ENCODE assay signal across 14 cellular contexts in the genomic region with DNA sequence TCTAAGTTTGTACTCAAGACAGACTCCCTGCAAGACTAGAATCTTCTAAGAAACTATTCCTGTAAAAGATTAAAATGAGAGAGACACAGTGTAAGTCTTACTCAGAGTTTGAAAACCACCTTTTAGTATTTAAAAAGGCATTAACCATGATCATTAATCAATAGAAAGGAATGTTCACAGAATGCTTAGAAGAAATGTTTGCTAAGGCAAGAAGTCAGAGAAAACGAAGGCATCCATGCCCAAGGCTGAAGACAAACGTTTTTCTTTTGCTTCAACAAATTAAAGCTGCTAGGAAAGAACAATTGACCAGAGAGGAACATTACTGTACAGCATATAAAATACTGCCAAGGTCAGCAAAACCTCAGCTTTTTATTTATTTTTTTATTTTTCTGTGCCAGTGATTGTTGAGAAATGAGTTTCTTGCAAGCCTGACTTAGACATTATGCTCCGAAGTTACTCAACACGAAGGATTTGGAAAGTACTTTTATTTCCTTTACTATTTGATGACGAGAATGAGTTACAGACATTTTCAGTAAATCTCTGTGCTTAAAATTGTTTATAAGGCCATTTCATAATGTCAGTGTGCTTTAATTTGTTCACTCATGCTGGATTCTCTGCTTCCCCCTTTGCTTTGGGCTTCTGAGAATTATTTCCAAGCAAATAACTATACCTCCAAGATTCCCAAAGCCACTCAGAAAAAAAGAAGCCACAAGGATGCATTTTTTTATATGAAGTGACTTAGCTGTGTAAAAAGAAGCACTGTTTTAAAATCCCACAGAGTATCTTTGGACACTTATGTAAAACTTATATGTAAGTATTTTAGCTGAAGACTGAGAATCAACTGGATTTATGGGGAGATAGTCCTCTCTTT. TPM values are rescaled to one million over a fixed set of nuclear protein-coding genes. Genes with fewer than 3 reads are reported as not detected.
A peak's percentile ranks its signal among the peaks of the same experiment; 100 is the strongest.
DNase-seq lines count a peak whose midpoint lies in the region; ATAC-seq, FAIRE-seq and TF ChIP-seq lines count a peak whose summit lies in the region.
"Had no signal": no experiment of that assay in that cellular context is flagged by ENCODE, and none has a peak within 500 bp of the region (broad histone marks: within the 10 kb centered on the region; RNA-seq: fewer than 3 reads in every experiment).

No MANE protein-coding gene starts in this region.

- H3K4me2 ChIP-seq in smooth muscle cell, result peak overlapping the region; percentile 79

- no peak overlapping the region for H2AFZ ChIP-seq in smooth muscle cell (ENCODE audit: low read depth)

- peak overlapping the region; percentile 35 for H3K9ac ChIP-seq in smooth muscle cell (ENCODE audit: low read depth)

- CTCF ChIA-PET in MCF 10A (lab: Yijun Ruan, JAX), result interaction anchor here (0.6 to 2.3 kb wide), 3 partner anchors 10 to 657 kb away, joined by 3 to 10 read pairs (median 5); no protein-coding TSS in a partner anchor

- H3K4me1 ChIP-seq in right atrium auricular region, result peaks cover 0 to 7% of the 10 kb centered on the region in 2 donors
- H3K4me1 ChIP-seq in smooth muscle cell (ENCODE audit: low read depth), result peaks cover 42% of the 10 kb centered on the region

- peaks cover 11% of the 10 kb centered on the region for H4K20me1 ChIP-seq in smooth muscle cell (ENCODE audit: low read depth)

- DNase-seq in GM19239 (ENCODE audit: insufficient read length, low spot score) (no peak), MCF 10A (ENCODE audit: unreplicated experiment) (peak; percentile 57), right atrium auricular region (ENCODE audit: low spot score) (no peak), smooth muscle cell (lab: John Stamatoyannopoulos, UW; ENCODE audit: unreplicated experiment) (no peak), T-helper 2 cell (no peak), NCI-H187 (lab: John Stamatoyannopoulos, UW) (no peak)
- DNase-seq: activated naive CD8-positive, alpha-beta T cell treated with anti-CD3 and anti-CD28 coated beads for 36 hours; CD4-positive, alpha-beta memory T cell; substantia nigra had no signal

- H3F3A ChIP-seq in smooth muscle cell (ENCODE audit: low read depth), result peaks cover 53% of the 10 kb centered on the region

- WGBS in smooth muscle cell (ENCODE audit: low lambda C conversion rate), result 12% methylated on average over 5 of the region's 5 CpGs

- no peaks in the 10 kb centered on the region for H3K9me3 Mint-ChIP-seq in MCF 10A (ENCODE audit: unreplicated experiment)
- H3K9me3 Mint-ChIP-seq: activated naive CD8-positive, alpha-beta T cell treated with anti-CD3 and anti-CD28 coated beads for 36 hours had no signal

- H3K9me3 ChIP-seq in right atrium auricular region (no peaks in the 10 kb centered on the region), smooth muscle cell (replicated peaks; ENCODE audit: low read depth) (no peaks in the 10 kb centered on the region)

- H3K27me3 ChIP-seq in right atrium auricular region (no peaks in the 10 kb centered on the region), smooth muscle cell (ENCODE audit: low read depth) (no peaks in the 10 kb centered on the region)

- H3K27ac ChIP-seq in right atrium auricular region (peak overlapping the region; percentile 15 to 59), smooth muscle cell (ENCODE audit: low read depth) (peak overlapping the region; percentile 94)
- H3K27ac ChIP-seq: SK-N-MC had no signal

- H3K4me3 ChIP-seq in right atrium auricular region (no peak overlapping the region), smooth muscle cell (peak overlapping the region; percentile 12)
- H3K4me3 ChIP-seq: GM12878, SK-N-MC had no signal

- FAIRE-seq in GM19239 (lab: Jason Lieb, UNC), result peak; percentile 40
- FAIRE-seq: GM12878, HTR-8/SVneo had no signal

- TF ChIP-seq CTCF in MCF 10A (IDR thresholded peaks at IDR 0.05; ENCODE audit: unreplicated experiment) (no peak), right atrium auricular region (IDR thresholded peaks at IDR 0.05) (no peak), smooth muscle cell (IDR thresholded peaks at IDR 0.05; ENCODE audit: borderline replicate concordance, insufficient read depth, poor library complexity, severe bottlenecking) (no peak)

- intact Hi-C loops in MCF 10A (cut with micrococcal nuclease), result no loop called here

- peaks cover 77% of the 10 kb centered on the region for H3K36me3 Mint-ChIP-seq in MCF 10A (ENCODE audit: insufficient read depth, unreplicated experiment)
- H3K36me3 Mint-ChIP-seq: activated naive CD8-positive, alpha-beta T cell treated with anti-CD3 and anti-CD28 coated beads for 36 hours; CD4-positive, alpha-beta memory T cell had no signal

- H3K36me3 ChIP-seq in right atrium auricular region (peaks cover 21% of the 10 kb centered on the region), smooth muscle cell (ENCODE audit: low read depth) (peaks cover 16% of the 10 kb centered on the region)

- no peaks in the 10 kb centered on the region for H3K27me3 Mint-ChIP-seq in MCF 10A (ENCODE audit: insufficient read depth, unreplicated experiment)
- H3K27me3 Mint-ChIP-seq: activated naive CD8-positive, alpha-beta T cell treated with anti-CD3 and anti-CD28 coated beads for 36 hours had no signal

- peak overlapping the region; percentile 27 for H3K27ac Mint-ChIP-seq in MCF 10A (ENCODE audit: low read depth, unreplicated experiment)
- H3K27ac Mint-ChIP-seq: activated naive CD8-positive, alpha-beta T cell treated with anti-CD3 and anti-CD28 coated beads for 36 hours; CD4-positive, alpha-beta memory T cell had no signal

- ATAC-seq in HG03354 (IDR thresholded peaks at IDR 0.05; ENCODE audit: poor library complexity, severe bottlenecking, unreplicated experiment) (no peak), HG03469 (IDR thresholded peaks at IDR 0.05; ENCODE audit: unreplicated experiment) (no peak)
- ATAC-seq: GM12878 had no signal

- H3K4me3 Mint-ChIP-seq in MCF 10A (ENCODE audit: unreplicated experiment), result no peak overlapping the region
- H3K4me3 Mint-ChIP-seq: activated naive CD8-positive, alpha-beta T cell treated with anti-CD3 and anti-CD28 coated beads for 36 hours; CD4-positive, alpha-beta memory T cell had no signal

- POLR2A ChIA-PET in MCF 10A (lab: Yijun Ruan, JAX), result interaction anchor here (0.6 to 10.7 kb wide), 10 partner anchors 12 to 1777 kb away, joined by 3 to 106 read pairs (median 5); no protein-coding TSS in a partner anchor

- no TSS peak for BruUV-seq in MCF 10A (replicated peaks; lab: Mats Ljungman, UMichigan)

- peaks cover 19% of the 10 kb centered on the region for H3K79me2 ChIP-seq in smooth muscle cell (ENCODE audit: low read depth)

- H3K4me1 Mint-ChIP-seq in MCF 10A (ENCODE audit: insufficient read depth, unreplicated experiment), result peaks cover 19% of the 10 kb centered on the region
- H3K4me1 Mint-ChIP-seq: activated naive CD8-positive, alpha-beta T cell treated with anti-CD3 and anti-CD28 coated beads for 36 hours; CD4-positive, alpha-beta memory T cell had no signal

RNA-seq across cellular contexts. Expression of gene RND3, which starts 20.5 kb away (rescaled TPM):
- 158 and 182 TPM in 2 replicates for total RNA-seq in MCF 10A (2022)
- 10 to 100 TPM in 1 of 2 donors, 1 to 10 TPM in 1; 9.6 to 25.4 TPM for total RNA-seq in right atrium auricular region
- 256 and 320 TPM in 2 replicates for total RNA-seq in smooth muscle cell
- 125 and 163 TPM in 2 replicates for polyA plus RNA-seq in smooth muscle cell
- total RNA-seq: activated naive CD8-positive, alpha-beta T cell treated with anti-CD3 and anti-CD28 coated beads for 36 hours; CD4-positive, alpha-beta memory T cell had no signal
- polyA plus RNA-seq: CD4-positive, alpha-beta memory T cell had no signal
